ENCODE assay signal across 22 cellular contexts in the genomic region with DNA sequence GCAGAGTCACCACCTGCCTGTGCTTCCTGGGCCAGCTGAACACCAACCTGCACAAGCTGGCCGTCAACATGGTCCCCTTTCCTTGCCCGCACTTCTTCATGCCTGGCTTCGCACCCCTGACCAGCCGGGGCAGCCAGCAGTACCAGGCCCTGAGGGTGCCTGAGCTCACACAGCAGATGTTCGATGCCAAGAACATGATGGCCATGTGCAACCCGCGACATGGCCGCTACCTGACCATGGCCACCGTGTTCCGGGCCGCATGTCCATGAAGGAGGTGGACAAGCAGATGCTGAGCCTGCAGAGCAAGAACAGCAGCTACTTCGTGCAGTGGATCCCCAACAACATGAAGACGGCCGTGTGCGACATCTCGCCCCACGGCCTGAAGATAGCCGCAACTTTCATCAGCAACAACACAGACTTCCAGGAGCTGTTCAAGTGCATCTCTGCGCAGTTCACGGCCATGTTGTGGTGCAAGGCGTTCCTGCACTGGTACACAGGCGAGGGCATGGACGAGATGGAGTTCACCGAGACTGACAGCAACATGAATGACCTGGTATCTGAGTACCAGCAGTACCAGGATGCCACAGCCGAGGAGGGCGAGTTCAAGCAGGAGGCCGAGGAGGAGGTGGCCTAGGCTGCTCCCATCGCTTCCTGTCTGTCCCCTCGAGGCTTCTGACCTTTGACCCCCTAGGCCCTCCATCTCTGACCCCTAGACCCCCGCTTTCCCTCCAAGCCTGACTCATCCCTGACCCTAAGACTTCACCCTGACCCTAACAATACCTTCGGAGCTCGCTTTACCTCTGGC.
"Had no signal": no experiment of that assay in that cellular context is flagged by ENCODE, and none has a peak within 500 bp of the region (broad histone marks: within the 10 kb centered on the region; RNA-seq: fewer than 3 reads in every experiment).

No MANE protein-coding gene starts in this region.

- H3K9me3 ChIP-seq: esophagus muscularis mucosa, gastrocnemius medialis, heart right ventricle, left lung, lower lobe of right lung had no signal

- FAIRE-seq: colon, endothelial cell of umbilical vein had no signal

- H3K9me3 Mint-ChIP-seq: immature natural killer cell had no signal

- DNase-seq: dermis blood vessel endothelial cell; dorsolateral prefrontal cortex; effector CD4-positive, alpha-beta T cell; effector memory CD4-positive, alpha-beta T cell; foreskin keratinocyte; gastrocnemius medialis; glutamatergic neuron; head of caudate nucleus; heart right ventricle; hippocampal formation; immature natural killer cell; islet precursor cell; left cardiac atrium; left lung; left ventricle myocardium superior; lower lobe of right lung; mesenchymal stem cell; midbrain had no signal

- H3K27me3 ChIP-seq: esophagus muscularis mucosa, foreskin keratinocyte, gastrocnemius medialis, heart right ventricle, left lung had no signal

- H3K4me3 ChIP-seq: coronary artery, dorsolateral prefrontal cortex, esophagus muscularis mucosa, gastrocnemius medialis, heart right ventricle, left lung, lower lobe of right lung had no signal

- H3K4me3 Mint-ChIP-seq: immature natural killer cell had no signal

- H3K36me3 ChIP-seq: esophagus muscularis mucosa, gastrocnemius medialis, heart right ventricle, left lung, lower lobe of right lung had no signal

- H3K27ac Mint-ChIP-seq: immature natural killer cell had no signal

- H3K4me1 ChIP-seq: esophagus muscularis mucosa, foreskin keratinocyte, gastrocnemius medialis, heart right ventricle, left lung, lower lobe of right lung had no signal

- H3K36me3 Mint-ChIP-seq: immature natural killer cell had no signal

- ATAC-seq: foreskin keratinocyte, gastrocnemius medialis, heart right ventricle, left cardiac atrium, left lung, left ventricle myocardium superior, lower lobe of right lung had no signal

- H3K4me1 Mint-ChIP-seq: immature natural killer cell had no signal

- H3K27ac ChIP-seq: coronary artery, dorsolateral prefrontal cortex, esophagus muscularis mucosa, foreskin keratinocyte, gastrocnemius medialis, heart right ventricle, left lung, lower lobe of right lung had no signal
